ENCODE assay signal across 25 cellular contexts in genomic region chr2:226451486-226451885, GRCh38.
"Had no signal": no experiment of that assay in that cellular context is flagged by ENCODE, and none has a peak within 500 bp of the region (broad histone marks: within the 10 kb centered on the region; RNA-seq: fewer than 3 reads in every experiment).

No MANE protein-coding gene starts in this region.

- ATAC-seq: activated CD4-positive, CD25-positive, alpha-beta regulatory T cell treated with anti-CD3 and anti-CD28 coated beads, Interleukin-2, amount 50 U/mL, for 24 hours; activated CD8-positive, alpha-beta T cell treated with anti-CD3 and anti-CD28 coated beads for 36 hours; activated T-cell treated with anti-CD3 and anti-CD28 coated beads, Interleukin-2, amount 50 U/mL, for 4 hours; activated T-helper 17 cell treated with anti-CD3 and anti-CD28 coated beads, Interleukin-2, amount 50 U/mL, for 72 hours; esophagus mucosa had no signal

- H3K36me3 ChIP-seq: brain microvascular endothelial cell had no signal

- DNase-seq: activated B cell treated with CpG ODN at 0.5 μM for 24 hours; activated CD4-positive, alpha-beta T cell treated with anti-CD3 and anti-CD28 coated beads for 48 hours; activated CD4-positive, alpha-beta T cell treated with anti-CD3 and anti-CD28 coated beads, Interleukin-2, amount 50 U/mL, for 1 hour; activated CD4-positive, alpha-beta T cell treated with anti-CD3 and anti-CD28 coated beads, Interleukin-2, amount 50 U/mL, for 48 hours; activated CD8-positive, alpha-beta memory T cell treated with anti-CD3 and anti-CD28 coated beads for 24 hours; activated CD8-positive, alpha-beta T cell treated with anti-CD3 and anti-CD28 coated beads for 36 hours; activated effector memory CD4-positive, alpha-beta T cell treated with Interleukin-2 at 50 U/mL for 16 hours; activated gamma-delta T cell treated with Interleukin-2 at 50 U/mL for 16 hours; activated naive CD4-positive, alpha-beta T cell treated with anti-CD3 and anti-CD28 coated beads, Interleukin-2, amount 50 U/mL, for 16 hours; activated naive CD4-positive, alpha-beta T cell treated with Interleukin-2 at 50 U/mL for 16 hours; activated T-cell treated with anti-CD3 and anti-CD28 coated beads, Interleukin-2, amount 50 U/mL, for 4 hours; amniotic stem cell; anterior cingulate cortex; brain microvascular endothelial cell; dorsolateral prefrontal cortex; effector memory CD4-positive, alpha-beta T cell; endodermal cell; foreskin fibroblast; head of caudate nucleus; T-helper 2 cell had no signal

- H3K27me3 ChIP-seq: brain microvascular endothelial cell, dorsolateral prefrontal cortex had no signal

- H3K4me3 ChIP-seq: coronary artery, dorsolateral prefrontal cortex had no signal

- H3K27ac ChIP-seq: brain microvascular endothelial cell, coronary artery, dorsolateral prefrontal cortex, VCaP had no signal
